12 cellular contexts compared by ENCODE assay signal in genomic region chr1:31523769-31524168, GRCh38. TPM values are rescaled to one million over a fixed set of nuclear protein-coding genes. Genes with fewer than 3 reads are reported as not detected.
DNase-seq lines count a peak whose midpoint lies in the region; ATAC-seq and TF ChIP-seq lines count a peak whose summit lies in the region.
"Had no signal": no experiment of that assay in that cellular context is flagged by ENCODE, and none has a peak within 500 bp of the region (broad histone marks: within the 10 kb centered on the region; RNA-seq: fewer than 3 reads in every experiment).

No MANE protein-coding gene starts in this region.

- H3K9me3 ChIP-seq in adrenal gland (replicated peaks in 1 of 3) (no peaks in the 10 kb centered on the region), left lung (no peaks in the 10 kb centered on the region), testis (no peaks in the 10 kb centered on the region)

- 0 to 43% (median 29%) methylated on average over 2 to 5 of the region's 5 CpGs for WGBS in adrenal gland, 4 donors
- 39 to 66% methylated on average over 4 to 5 of the region's 5 CpGs for WGBS in testis, 2 donors

- ATAC-seq in left lung: peak; percentile 90
- no peak for ATAC-seq in WTC11
- ATAC-seq in activated CD8-positive, alpha-beta T cell treated with anti-CD3 and anti-CD28 coated beads, Interleukin-2, amount 10 ng/mL, durations not matched to agents 7 days and 5 days: no peak

- H3K27me3 Mint-ChIP-seq in WTC11 (ENCODE audit: low read depth): no peaks in the 10 kb centered on the region; the same call in 1 of the 2 replicates
- H3K27me3 Mint-ChIP-seq in activated CD8-positive, alpha-beta T cell treated with anti-CD3 and anti-CD28 coated beads, Interleukin-2, amount 10 ng/mL, durations not matched to agents 7 days and 5 days (ENCODE audit: low read depth): peaks cover 14% of the 10 kb centered on the region

- CTCF ChIA-PET in WTC11 (lab: Charles Lee): interaction anchor here (0.7 to 0.9 kb wide), 3 partner anchors 8 to 25 kb away, joined by 3 read pairs; no protein-coding TSS in a partner anchor
- CTCF ChIA-PET in activated CD8-positive, alpha-beta T cell treated with anti-CD3 and anti-CD28 coated beads, Interleukin-2, amount 10 ng/mL, durations not matched to agents 7 days and 5 days (lab: Charles Lee): no interaction called here

- no peaks in the 10 kb centered on the region; the same call in 1 of the 2 replicates for H3K9me3 Mint-ChIP-seq in WTC11
- no peaks in the 10 kb centered on the region for H3K9me3 Mint-ChIP-seq in activated CD8-positive, alpha-beta T cell treated with anti-CD3 and anti-CD28 coated beads, Interleukin-2, amount 10 ng/mL, durations not matched to agents 7 days and 5 days (ENCODE audit: insufficient read depth)
- H3K9me3 Mint-ChIP-seq: neural progenitor cell had no signal

- TF ChIP-seq CTCF in adrenal gland (IDR thresholded peaks at IDR 0.05) (no peak), left lung (IDR thresholded peaks at IDR 0.05) (no peak), testis (IDR thresholded peaks at IDR 0.05) (no peak), WTC11 (IDR thresholded peaks at IDR 0.05) (no peak)

- H3K36me3 Mint-ChIP-seq in WTC11: no peaks in the 10 kb centered on the region
- H3K36me3 Mint-ChIP-seq in activated CD8-positive, alpha-beta T cell treated with anti-CD3 and anti-CD28 coated beads, Interleukin-2, amount 10 ng/mL, durations not matched to agents 7 days and 5 days (ENCODE audit: low read depth): no peaks in the 10 kb centered on the region
- H3K36me3 Mint-ChIP-seq: neural progenitor cell had no signal

- intact Hi-C loops in adrenal gland (cut with DNase I) (no loop called here), left lung (cut with DNase I) (no loop called here), testis (cut with DNase I; ENCODE audit: low total_unique reads) (no loop called here)

- H3K27ac Mint-ChIP-seq in WTC11: no peak overlapping the region
- H3K27ac Mint-ChIP-seq in activated CD8-positive, alpha-beta T cell treated with anti-CD3 and anti-CD28 coated beads, Interleukin-2, amount 10 ng/mL, durations not matched to agents 7 days and 5 days: no peak overlapping the region
- H3K27ac Mint-ChIP-seq: neural progenitor cell had no signal

- no peak overlapping the region for H3K4me3 ChIP-seq in adrenal gland
- H3K4me3 ChIP-seq in left lung: no peak overlapping the region
- no peak overlapping the region for H3K4me3 ChIP-seq in testis
- H3K4me3 ChIP-seq: neural progenitor cell had no signal

- peak overlapping the region in 4 of 5 donors; percentile 27 to 87 (median 80) for H3K27ac ChIP-seq in adrenal gland
- H3K27ac ChIP-seq in left lung: peak overlapping the region; percentile 58 to 77
- H3K27ac ChIP-seq in testis: no peak overlapping the region
- H3K27ac ChIP-seq: neural progenitor cell had no signal

- H3K4me3 Mint-ChIP-seq in WTC11: no peak overlapping the region
- H3K4me3 Mint-ChIP-seq in activated CD8-positive, alpha-beta T cell treated with anti-CD3 and anti-CD28 coated beads, Interleukin-2, amount 10 ng/mL, durations not matched to agents 7 days and 5 days: no peak overlapping the region
- H3K4me3 Mint-ChIP-seq: neural progenitor cell had no signal

- H3K27me3 ChIP-seq in adrenal gland: no peaks in the 10 kb centered on the region
- no peaks in the 10 kb centered on the region for H3K27me3 ChIP-seq in left lung
- H3K27me3 ChIP-seq in testis: no peaks in the 10 kb centered on the region
- H3K27me3 ChIP-seq: neural progenitor cell had no signal

- POLR2A ChIA-PET in WTC11 (lab: Charles Lee): no interaction called here
- POLR2A ChIA-PET in activated CD8-positive, alpha-beta T cell treated with anti-CD3 and anti-CD28 coated beads, Interleukin-2, amount 10 ng/mL, durations not matched to agents 7 days and 5 days (lab: Charles Lee): no interaction called here

- no peaks in the 10 kb centered on the region for H3K4me1 Mint-ChIP-seq in WTC11
- no peaks in the 10 kb centered on the region for H3K4me1 Mint-ChIP-seq in activated CD8-positive, alpha-beta T cell treated with anti-CD3 and anti-CD28 coated beads, Interleukin-2, amount 10 ng/mL, durations not matched to agents 7 days and 5 days (ENCODE audit: low read depth)
- H3K4me1 Mint-ChIP-seq: neural progenitor cell had no signal

- TF ChIP-seq POLR2A in adrenal gland (IDR thresholded peaks at IDR 0.05): peak in 1 of 2 donors; percentile 60
- no peak for TF ChIP-seq POLR2A in testis (IDR thresholded peaks at IDR 0.05)

- H3K36me3 ChIP-seq in adrenal gland (replicated peaks in 1 of 2) (no peaks in the 10 kb centered on the region), left lung (no peaks in the 10 kb centered on the region), testis (ENCODE audit: low read depth, missing control alignments) (no peaks in the 10 kb centered on the region)
- H3K36me3 ChIP-seq: neural progenitor cell had no signal

- peaks cover 17 to 19% of the 10 kb centered on the region in 2 donors for H3K4me1 ChIP-seq in adrenal gland (replicated peaks in 1 of 2)
- H3K4me1 ChIP-seq in left lung: peaks cover 0 to 21% of the 10 kb centered on the region in 2 donors
- no peaks in the 10 kb centered on the region for H3K4me1 ChIP-seq in testis
- H3K4me1 ChIP-seq: neural progenitor cell had no signal

- DNase-seq in NK-92 treated with Interleukin-12 subunit alpha and Interleukin-12 subunit beta, amount 100 ng/mL, for 24 hours (lab: John Stamatoyannopoulos, UW): peak; percentile 35
- no peak for DNase-seq in NK-92 (lab: John Stamatoyannopoulos, UW; ENCODE audit: unreplicated experiment)
- peak; percentile 85 to 97 (median 94) for DNase-seq in adrenal gland
- peak; percentile 84 to 91 for DNase-seq in left lung
- DNase-seq in testis: peak; percentile 37
- no peak for DNase-seq in DMS79 (lab: John Stamatoyannopoulos, UW)
- DNase-seq in WTC11 (ENCODE audit: low spot score): no peak
- no peak for DNase-seq in activated CD8-positive, alpha-beta T cell treated with anti-CD3 and anti-CD28 coated beads, Interleukin-2, amount 10 ng/mL, durations not matched to agents 7 days and 5 days
- DNase-seq: activated T-cell treated with anti-CD3 and anti-CD28 coated beads, Interleukin-2, amount 50 U/mL, for 48 hours; DMS 273 treated with DMSO at 0.1 percent for 48 hours; stimulated activated naive CD8-positive, alpha-beta T cell treated with anti-CD3 and anti-CD28 coated beads, Interleukin-15, Interleukin-2, amounts not matched to agents 100 U/mL and 50 U/mL, for 24 hours had no signal

TF ChIP-seq in WTC11, 78 proteins besides CTCF, POLR2A, EP300 and RAD21 (continues in another document):
- TF ChIP-seq, protein P1, sequence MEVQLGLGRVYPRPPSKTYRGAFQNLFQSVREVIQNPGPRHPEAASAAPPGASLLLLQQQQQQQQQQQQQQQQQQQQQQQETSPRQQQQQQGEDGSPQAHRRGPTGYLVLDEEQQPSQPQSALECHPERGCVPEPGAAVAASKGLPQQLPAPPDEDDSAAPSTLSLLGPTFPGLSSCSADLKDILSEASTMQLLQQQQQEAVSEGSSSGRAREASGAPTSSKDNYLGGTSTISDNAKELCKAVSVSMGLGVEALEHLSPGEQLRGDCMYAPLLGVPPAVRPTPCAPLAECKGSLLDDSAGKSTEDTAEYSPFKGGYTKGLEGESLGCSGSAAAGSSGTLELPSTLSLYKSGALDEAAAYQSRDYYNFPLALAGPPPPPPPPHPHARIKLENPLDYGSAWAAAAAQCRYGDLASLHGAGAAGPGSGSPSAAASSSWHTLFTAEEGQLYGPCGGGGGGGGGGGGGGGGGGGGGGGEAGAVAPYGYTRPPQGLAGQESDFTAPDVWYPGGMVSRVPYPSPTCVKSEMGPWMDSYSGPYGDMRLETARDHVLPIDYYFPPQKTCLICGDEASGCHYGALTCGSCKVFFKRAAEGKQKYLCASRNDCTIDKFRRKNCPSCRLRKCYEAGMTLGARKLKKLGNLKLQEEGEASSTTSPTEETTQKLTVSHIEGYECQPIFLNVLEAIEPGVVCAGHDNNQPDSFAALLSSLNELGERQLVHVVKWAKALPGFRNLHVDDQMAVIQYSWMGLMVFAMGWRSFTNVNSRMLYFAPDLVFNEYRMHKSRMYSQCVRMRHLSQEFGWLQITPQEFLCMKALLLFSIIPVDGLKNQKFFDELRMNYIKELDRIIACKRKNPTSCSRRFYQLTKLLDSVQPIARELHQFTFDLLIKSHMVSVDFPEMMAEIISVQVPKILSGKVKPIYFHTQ (CRISPR knock-in tag; IDR thresholded peaks at IDR 0.05): no peak
- TF ChIP-seq, protein P2, sequence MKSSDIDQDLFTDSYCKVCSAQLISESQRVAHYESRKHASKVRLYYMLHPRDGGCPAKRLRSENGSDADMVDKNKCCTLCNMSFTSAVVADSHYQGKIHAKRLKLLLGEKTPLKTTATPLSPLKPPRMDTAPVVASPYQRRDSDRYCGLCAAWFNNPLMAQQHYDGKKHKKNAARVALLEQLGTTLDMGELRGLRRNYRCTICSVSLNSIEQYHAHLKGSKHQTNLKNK (CRISPR knock-in tag; IDR thresholded peaks at IDR 0.05): no peak
- TF ChIP-seq NFYB (CRISPR knock-in tag; conservative IDR thresholded peaks at IDR 0.05; ENCODE audit: low read depth): no peak
- no peak for TF ChIP-seq ZNF232 (CRISPR knock-in tag; IDR thresholded peaks at IDR 0.05)
- no peak for TF ChIP-seq JUN (CRISPR knock-in tag; IDR thresholded peaks at IDR 0.05)
- no peak for TF ChIP-seq SOX15 (CRISPR knock-in tag; IDR thresholded peaks at IDR 0.05)
- TF ChIP-seq ESRRA (CRISPR knock-in tag; IDR thresholded peaks at IDR 0.05; ENCODE audit: borderline replicate concordance): no peak
- TF ChIP-seq CREM (CRISPR knock-in tag; IDR thresholded peaks at IDR 0.05): no peak
- no peak for TF ChIP-seq MYBL2 (CRISPR knock-in tag; IDR thresholded peaks at IDR 0.05)
- TF ChIP-seq EMX1 (CRISPR knock-in tag; IDR thresholded peaks at IDR 0.05): no peak
- no peak for TF ChIP-seq GABPB1 (CRISPR knock-in tag; IDR thresholded peaks at IDR 0.05)
- TF ChIP-seq TEAD4 (CRISPR knock-in tag; IDR thresholded peaks at IDR 0.05): no peak
- no peak for TF ChIP-seq NFATC4 (CRISPR knock-in tag; IDR thresholded peaks at IDR 0.05)
- TF ChIP-seq ZNF317 (CRISPR knock-in tag; IDR thresholded peaks at IDR 0.05; ENCODE audit: borderline replicate concordance, low read depth): no peak

RNA-seq across cellular contexts. Expression of gene TINAGL1, which starts 52.5 kb away (rescaled TPM):
- total RNA-seq in adrenal gland (100 to 1,000 TPM in 4 of 8 donors, 10 to 100 TPM in 4; 31.7 to 294 (median 98.6) TPM), left lung (100 to 1,000 TPM in 1 of 2 donors, 10 to 100 TPM in 1; 66.6 to 106 TPM), testis (10 to 100 TPM; 16.4 to 23.2 TPM), WTC11 (2021) (7.2 to 8.4 TPM (median 8.4 TPM) in 3 replicates)
- polyA plus RNA-seq in adrenal gland (100 to 1,000 TPM in 1 of 3 donors, 10 to 100 TPM in 2; 22.7 to 146 (median 89.5) TPM), testis (ENCODE audit: insufficient read depth, low read depth, low replicate concordance) (24.6 TPM)
- not detected for total RNA-seq in activated CD8-positive, alpha-beta T cell treated with anti-CD3 and anti-CD28 coated beads, Interleukin-2, amount 10 ng/mL, durations not matched to agents 7 days and 5 days

Comparison
In these comparisons a context has a peak if more than half of its experiments do, and no peak if none do; other contexts are left out.
1. DNase-seq: peak in NK-92 treated with Interleukin-12 subunit alpha and Interleukin-12 subunit beta, amount 100 ng/mL, for 24 hours (single experiment), adrenal gland (7 of 7), left lung (2 of 2) and testis (single experiment); none in NK-92 (single experiment), DMS79 (single experiment), WTC11 (single experiment) and activated CD8-positive, alpha-beta T cell treated with anti-CD3 and anti-CD28 coated beads, Interleukin-2, amount 10 ng/mL, durations not matched to agents 7 days and 5 days (single experiment).
2. H3K27ac ChIP-seq: peak in adrenal gland (4 of 5) and left lung (2 of 2); none in testis (0 of 2).